Comparison of ENCODE assay signal across 12 cellular contexts in the genomic region with DNA sequence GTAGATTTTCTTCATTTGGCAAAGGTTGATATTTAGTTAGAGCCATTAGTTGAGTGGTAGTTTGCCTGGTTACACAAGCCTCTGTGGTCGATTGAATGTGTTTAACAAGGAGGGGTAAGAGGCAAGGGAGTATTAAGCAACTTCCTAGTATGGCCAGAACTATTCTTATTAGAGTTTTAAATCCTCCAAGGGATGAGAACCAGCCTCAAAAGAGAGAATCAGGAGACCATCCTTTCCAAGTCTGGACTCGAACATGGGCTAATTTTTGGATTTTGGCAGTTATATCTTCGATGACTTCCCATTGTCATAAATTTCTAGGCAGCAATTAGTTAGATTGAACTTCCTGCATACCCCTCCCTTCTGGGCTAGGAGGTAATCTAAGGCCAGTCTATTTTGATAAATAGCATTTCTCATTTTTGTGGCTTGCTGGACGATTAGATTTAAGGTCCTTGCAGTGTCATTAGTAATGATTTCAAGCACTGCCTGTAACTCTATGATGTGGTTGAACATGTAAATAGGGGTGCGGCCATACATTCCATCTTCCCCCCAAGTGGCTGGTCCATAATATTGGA.
DNase-seq lines count a peak whose midpoint lies in the region; ATAC-seq, FAIRE-seq and TF ChIP-seq lines count a peak whose summit lies in the region.
"Had no signal": no experiment of that assay in that cellular context is flagged by ENCODE, and none has a peak within 500 bp of the region (broad histone marks: within the 10 kb centered on the region; RNA-seq: fewer than 3 reads in every experiment).

No MANE protein-coding gene starts in this region.

- H3K4me1 Mint-ChIP-seq in astrocyte (ENCODE audit: low read depth, unreplicated experiment), result peaks cover 38% of the 10 kb centered on the region
- H3K4me1 Mint-ChIP-seq: activated naive CD4-positive, alpha-beta T cell treated with anti-CD3 and anti-CD28 coated beads, Interleukin-2, amount 50 U/mL, for 24 hours had no signal

- no peak for TF ChIP-seq POLR2A in stomach (IDR thresholded peaks at IDR 0.05)

- no peaks in the 10 kb centered on the region for H3K36me3 ChIP-seq in astrocyte (ENCODE audit: insufficient read depth, low read length)
- H3K36me3 ChIP-seq in right atrium auricular region, result no peaks in the 10 kb centered on the region
- no peaks in the 10 kb centered on the region for H3K36me3 ChIP-seq in stomach

- H3K9ac ChIP-seq in astrocyte (ENCODE audit: low read length), result no peak overlapping the region

- peak overlapping the region; percentile 88 for H3K27ac Mint-ChIP-seq in astrocyte (ENCODE audit: unreplicated experiment)
- H3K27ac Mint-ChIP-seq: activated naive CD4-positive, alpha-beta T cell treated with anti-CD3 and anti-CD28 coated beads, Interleukin-2, amount 50 U/mL, for 24 hours had no signal

- peaks cover 2% of the 10 kb centered on the region for H3K36me3 Mint-ChIP-seq in astrocyte (ENCODE audit: low read depth, unreplicated experiment)
- H3K36me3 Mint-ChIP-seq: activated naive CD4-positive, alpha-beta T cell treated with anti-CD3 and anti-CD28 coated beads, Interleukin-2, amount 50 U/mL, for 24 hours had no signal

- 50 to 58% (median 56%) methylated on average over 5 of the region's 5 CpGs for WGBS in stomach, 5 donors

- H3K4me1 ChIP-seq in astrocyte (ENCODE audit: insufficient read depth, low read length) (peaks cover 13% of the 10 kb centered on the region), right atrium auricular region (no peaks in the 10 kb centered on the region), stomach (no peaks in the 10 kb centered on the region)

- no peak for ATAC-seq in HG03460 (IDR thresholded peaks at IDR 0.05; ENCODE audit: unreplicated experiment)

- H3K27me3 ChIP-seq in astrocyte (ENCODE audit: insufficient read depth, low read length) (no peaks in the 10 kb centered on the region), right atrium auricular region (no peaks in the 10 kb centered on the region), stomach (no peaks in the 10 kb centered on the region)

- no peak for TF ChIP-seq EP300 in stomach (IDR thresholded peaks at IDR 0.05)

- DNase-seq in Kasumi-1 (lab: John Stamatoyannopoulos, UW) (peak; percentile 79 to 80), astrocyte (ENCODE audit: low read depth) (peak; percentile 83), right atrium auricular region (ENCODE audit: low spot score) (no peak), stomach (no peak), DMS53 (lab: John Stamatoyannopoulos, UW) (no peak), medulla oblongata (ENCODE audit: extremely low spot score) (no peak), foreskin melanocyte (no peak)
- DNase-seq: activated CD4-positive, alpha-beta T cell treated with anti-CD3 and anti-CD28 coated beads, Interleukin-2, amount 50 U/mL, for 1 hour; NCI-H2107 had no signal

- no peaks in the 10 kb centered on the region for H3K27me3 Mint-ChIP-seq in astrocyte (ENCODE audit: low read depth, unreplicated experiment)
- H3K27me3 Mint-ChIP-seq: activated naive CD4-positive, alpha-beta T cell treated with anti-CD3 and anti-CD28 coated beads, Interleukin-2, amount 50 U/mL, for 24 hours had no signal

- H3K9me3 ChIP-seq in astrocyte (ENCODE audit: insufficient read depth, low read depth, low read length) (no peaks in the 10 kb centered on the region), right atrium auricular region (no peaks in the 10 kb centered on the region), stomach (peaks cover 0 to 7% (median 0%) of the 10 kb centered on the region in 4 donors)

- H3K4me3 ChIP-seq in astrocyte (ENCODE audit: insufficient read depth, low read depth, low read length) (no peak overlapping the region), right atrium auricular region (no peak overlapping the region), stomach (no peak overlapping the region)
- H3K4me3 ChIP-seq: skin epidermis had no signal

- H2AFZ ChIP-seq in astrocyte (ENCODE audit: low read depth, low read length), result no peak overlapping the region

- H3K4me2 ChIP-seq in astrocyte (ENCODE audit: low read length), result peak overlapping the region; percentile 26

- no peak overlapping the region for H3K4me3 Mint-ChIP-seq in astrocyte (ENCODE audit: unreplicated experiment)
- H3K4me3 Mint-ChIP-seq: activated naive CD4-positive, alpha-beta T cell treated with anti-CD3 and anti-CD28 coated beads, Interleukin-2, amount 50 U/mL, for 24 hours had no signal

- no peak for TF ChIP-seq CTCF in astrocyte (IDR thresholded peaks at IDR 0.05; ENCODE audit: insufficient read depth, low read depth, low read length)
- no peak for TF ChIP-seq CTCF in right atrium auricular region (IDR thresholded peaks at IDR 0.05)
- TF ChIP-seq CTCF in stomach (IDR thresholded peaks at IDR 0.05), result no peak

- peak overlapping the region; percentile 62 for H3K27ac ChIP-seq in astrocyte (ENCODE audit: low read depth, low read length)
- H3K27ac ChIP-seq in right atrium auricular region, result peak overlapping the region; percentile 33 to 58
- H3K27ac ChIP-seq in stomach, result peak overlapping the region in 3 of 5 donors; percentile 28 to 65 (median 47)

- H4K20me1 ChIP-seq in astrocyte (ENCODE audit: insufficient read depth, low read length), result no peaks in the 10 kb centered on the region

- no peaks in the 10 kb centered on the region for H3K9me3 Mint-ChIP-seq in astrocyte (ENCODE audit: unreplicated experiment)

- intact Hi-C loops in stomach (cut with DNase I; ENCODE audit: low total_unique reads), result no loop called here

- FAIRE-seq in astrocyte (lab: Jason Lieb, UNC), result no peak

- H3K79me2 ChIP-seq in astrocyte (ENCODE audit: insufficient read depth, low read length), result no peaks in the 10 kb centered on the region

Comparison
In these comparisons a context has a peak if more than half of its experiments do, and no peak if none do; other contexts are left out.
1. DNase-seq: peak in Kasumi-1 (2 of 2) and astrocyte (single experiment); none in right atrium auricular region (single experiment), stomach (single experiment), DMS53 (single experiment), medulla oblongata (single experiment) and foreskin melanocyte (single experiment).
2. Peak in every context shown above with its lines, with median percentiles within 50 percentile points of each other: H3K27ac ChIP-seq.